8 cellular contexts compared by ENCODE assay signal in genomic region chr19:42201489-42202289, GRCh38. TPM values are rescaled to one million over a fixed set of nuclear protein-coding genes. Genes with fewer than 3 reads are reported as not detected.
DNase-seq lines count a peak whose midpoint lies in the region; ATAC-seq and TF ChIP-seq lines count a peak whose summit lies in the region.

No MANE protein-coding gene starts in this region.

- H3K9me3 Mint-ChIP-seq in activated CD4-positive, alpha-beta T cell treated with anti-CD3 and anti-CD28 coated beads, Interleukin-2, amount 10 ng/mL, durations not matched to agents 24 days and 14 days, result no peaks in the 10 kb centered on the region

- H3K4me3 ChIP-seq in BLaER1 (no peak overlapping the region), HEK293 (ENCODE audit: low read depth, low read length) (no peak overlapping the region), thyroid gland (replicated peaks in 1 of 3) (no peak overlapping the region)

- H3K4me3 Mint-ChIP-seq in activated CD4-positive, alpha-beta T cell treated with anti-CD3 and anti-CD28 coated beads, Interleukin-2, amount 10 ng/mL, durations not matched to agents 24 days and 14 days, result peak overlapping the region; percentile 85

- WGBS in thyroid gland, 2 donors, result 84% methylated on average over 6 of the region's 6 CpGs

- H3K9ac ChIP-seq in BLaER1, result no peak overlapping the region

- peaks cover 64% of the 10 kb centered on the region for H3K36me3 Mint-ChIP-seq in activated CD4-positive, alpha-beta T cell treated with anti-CD3 and anti-CD28 coated beads, Interleukin-2, amount 10 ng/mL, durations not matched to agents 24 days and 14 days (ENCODE audit: low read depth)

- no peak for TF ChIP-seq CTCF in HEK293 (tag by site-specific recombination; IDR thresholded peaks at IDR 0.05)
- TF ChIP-seq CTCF in thyroid gland (IDR thresholded peaks at IDR 0.05), result no peak

- no peaks in the 10 kb centered on the region for H3K27me3 Mint-ChIP-seq in activated CD4-positive, alpha-beta T cell treated with anti-CD3 and anti-CD28 coated beads, Interleukin-2, amount 10 ng/mL, durations not matched to agents 24 days and 14 days

- intact Hi-C loops in activated CD4-positive, alpha-beta T cell treated with anti-CD3 and anti-CD28 coated beads, Interleukin-2, amount 10 ng/mL, durations not matched to agents 24 days and 14 days (cut with micrococcal nuclease), result loop anchor here (2.0 kb wide), 1 partner anchor 15 kb away; the partner anchor contains the start of gene DEDD2
- intact Hi-C loops in thyroid gland (cut with DNase I), result no loop called here

- CTCF ChIA-PET in HEK293 (lab: Yijun Ruan, JAX), result interaction anchor here (1.1 kb wide), 1 partner anchor 17 kb away, joined by 3 read pairs; no protein-coding TSS in a partner anchor

- H3K27ac ChIP-seq in BLaER1 (peak overlapping the region; percentile 45), HEK293 (ENCODE audit: extremely low read depth, low read depth, low read length) (peak overlapping the region; percentile 2; the same call in 1 of the 2 replicates), layer of hippocampus (ENCODE audit: low read depth, low read length) (peak overlapping the region; percentile 5), thyroid gland (no peak overlapping the region)

- DNase-seq in activated CD4-positive, alpha-beta T cell treated with anti-CD3 and anti-CD28 coated beads, Interleukin-2, amount 10 ng/mL, durations not matched to agents 24 days and 14 days, result peak; percentile 88
- DNase-seq in thyroid gland (no peak), occipital lobe (lab: John Stamatoyannopoulos, UW) (no peak), DMS 273 (lab: John Stamatoyannopoulos, UW; ENCODE audit: unreplicated experiment) (no peak)

- POLR2A ChIA-PET in HEK293 (lab: Yijun Ruan, JAX), result interaction anchor here (0.5 to 1.2 kb wide), 2 partner anchors 14 to 195 kb away, joined by 3 to 5 read pairs; no protein-coding TSS in a partner anchor

- H4K20me1 ChIP-seq in BLaER1, result peaks cover 84% of the 10 kb centered on the region

- peaks cover 71% of the 10 kb centered on the region for H3K4me1 ChIP-seq in BLaER1
- H3K4me1 ChIP-seq in HEK293 (ENCODE audit: control insufficient read depth, insufficient read depth, low read length), result no peaks in the 10 kb centered on the region
- no peaks in the 10 kb centered on the region for H3K4me1 ChIP-seq in thyroid gland

- no peak for TF ChIP-seq POLR2A in thyroid gland (IDR thresholded peaks at IDR 0.05)

- H3K36me3 ChIP-seq in BLaER1, result peaks cover 81% of the 10 kb centered on the region
- peaks cover 69 to 94% of the 10 kb centered on the region in 2 experiments for H3K36me3 ChIP-seq in HEK293 (ENCODE audit: control insufficient read depth in 2 of 2, insufficient read depth in 1 of 2, low read length in 2 of 2)
- peaks cover 32 to 46% of the 10 kb centered on the region in 2 donors for H3K36me3 ChIP-seq in thyroid gland

- ATAC-seq in GM18868 (IDR thresholded peaks at IDR 0.05; ENCODE audit: unreplicated experiment), result no peak

- H3K27me3 ChIP-seq in BLaER1, result no peaks in the 10 kb centered on the region
- H3K27me3 ChIP-seq in layer of hippocampus (ENCODE audit: control insufficient read depth, insufficient read depth, low read length), result no peaks in the 10 kb centered on the region
- H3K27me3 ChIP-seq in thyroid gland, result no peaks in the 10 kb centered on the region

- no peaks in the 10 kb centered on the region for H3K9me3 ChIP-seq in BLaER1
- H3K9me3 ChIP-seq in HEK293 (ENCODE audit: control insufficient read depth, insufficient read depth, low read depth, low read length), result no peaks in the 10 kb centered on the region
- no peaks in the 10 kb centered on the region for H3K9me3 ChIP-seq in thyroid gland

- H3K4me2 ChIP-seq in BLaER1, result peak overlapping the region; percentile 99

- H3K4me1 Mint-ChIP-seq in activated CD4-positive, alpha-beta T cell treated with anti-CD3 and anti-CD28 coated beads, Interleukin-2, amount 10 ng/mL, durations not matched to agents 24 days and 14 days, result peaks cover 79% of the 10 kb centered on the region

- peak overlapping the region; percentile 87 for H3K27ac Mint-ChIP-seq in activated CD4-positive, alpha-beta T cell treated with anti-CD3 and anti-CD28 coated beads, Interleukin-2, amount 10 ng/mL, durations not matched to agents 24 days and 14 days

TF ChIP-seq in HEK293, 187 proteins besides CTCF, POLR2A, EP300 and RAD21:
- no peak for TF ChIP-seq ZBTB44 (tag by site-specific recombination; IDR thresholded peaks at IDR 0.05)
- TF ChIP-seq ZNF664 (tag by site-specific recombination; IDR thresholded peaks at IDR 0.05), result peak; percentile 53; the same call in 1 of the 2 replicates
- no peak for TF ChIP-seq ZNF48 (tag by site-specific recombination; IDR thresholded peaks at IDR 0.05)
- 0 out of 2 replicates have a peak, but pooled peaks have one; percentile 5 for TF ChIP-seq EGR2 (tag by site-specific recombination; IDR thresholded peaks at IDR 0.05; ENCODE audit: low read depth)
- TF ChIP-seq ZNF777 (tag by site-specific recombination; IDR thresholded peaks at IDR 0.05; ENCODE audit: borderline replicate concordance), result no peak

RNA-seq across cellular contexts. Expression of gene DEDD2, which starts 15.8 kb away (rescaled TPM):
- total RNA-seq in activated CD4-positive, alpha-beta T cell treated with anti-CD3 and anti-CD28 coated beads, Interleukin-2, amount 10 ng/mL, durations not matched to agents 24 days and 14 days, result 28.7 and 34.8 TPM in 2 replicates
- total RNA-seq in thyroid gland, result 10 to 100 TPM; 46.1 to 55.8 (median 50.2) TPM
- total RNA-seq in occipital lobe, result 20.4 TPM

RNA-seq across cellular contexts. Expression of gene ZNF526, which starts 18.4 kb away (rescaled TPM):
- 19.0 and 20.1 TPM in 2 replicates for total RNA-seq in activated CD4-positive, alpha-beta T cell treated with anti-CD3 and anti-CD28 coated beads, Interleukin-2, amount 10 ng/mL, durations not matched to agents 24 days and 14 days
- 1 to 10 TPM; 4.6 to 7.9 (median 6.8) TPM for total RNA-seq in thyroid gland
- total RNA-seq in occipital lobe, result 6.4 TPM

RNA-seq across cellular contexts. Expression of gene GSK3A, which starts 40.7 kb away (rescaled TPM):
- 50.7 and 52.6 TPM in 2 replicates for total RNA-seq in activated CD4-positive, alpha-beta T cell treated with anti-CD3 and anti-CD28 coated beads, Interleukin-2, amount 10 ng/mL, durations not matched to agents 24 days and 14 days
- total RNA-seq in thyroid gland, result 10 to 100 TPM; 19.1 to 32.6 (median 24.6) TPM
- total RNA-seq in occipital lobe, result 19.7 TPM

RNA-seq across cellular contexts. Expression of gene ERF, which starts 53.2 kb away (rescaled TPM):
- 71.6 and 82.3 TPM in 2 replicates for total RNA-seq in activated CD4-positive, alpha-beta T cell treated with anti-CD3 and anti-CD28 coated beads, Interleukin-2, amount 10 ng/mL, durations not matched to agents 24 days and 14 days
- total RNA-seq in thyroid gland, result 10 to 100 TPM; 27.5 to 50.2 (median 39.2) TPM
- 7.8 TPM for total RNA-seq in occipital lobe

Comparison
In these comparisons a context has a peak if more than half of its experiments do, and no peak if none do; other contexts are left out.
1. H3K27ac ChIP-seq: peak in BLaER1 (single experiment), HEK293 (single experiment) and layer of hippocampus (single experiment); none in thyroid gland (0 of 3).